In genomic region chr3:4664412-4664811, GRCh38 we compare ENCODE assay signal across 17 cellular contexts.
A peak's percentile ranks its signal among the peaks of the same experiment; 100 is the strongest.
DNase-seq lines count a peak whose midpoint lies in the region; ATAC-seq, FAIRE-seq and TF ChIP-seq lines count a peak whose summit lies in the region.
"Had no signal": no experiment of that assay in that cellular context is flagged by ENCODE, and none has a peak within 500 bp of the region (broad histone marks: within the 10 kb centered on the region; RNA-seq: fewer than 3 reads in every experiment).

No MANE protein-coding gene starts in this region.

- FAIRE-seq in endothelial cell of umbilical vein (lab: Jason Lieb, UNC): no peak
- FAIRE-seq: D721Med had no signal

- H3K79me2 ChIP-seq in endothelial cell of umbilical vein (ENCODE audit: control insufficient read depth, insufficient read depth, low read length): no peaks in the 10 kb centered on the region

- H3K4me1 ChIP-seq in endothelial cell of umbilical vein (ENCODE audit: control insufficient read depth, extremely low read depth, insufficient read depth, low read length) (no peaks in the 10 kb centered on the region), gastroesophageal sphincter (peaks cover 0 to 14% (median 0%) of the 10 kb centered on the region in 3 donors)

- peak overlapping the region; percentile 13 for H3K27ac Mint-ChIP-seq in nephron progenitor cell
- H3K27ac Mint-ChIP-seq: CD14-positive monocyte; CD8-positive, alpha-beta T cell; GM23338 had no signal

- BruUV-seq in endothelial cell of umbilical vein (replicated peaks; lab: Mats Ljungman, UMichigan): no TSS peak

- no peaks in the 10 kb centered on the region for H3K4me1 Mint-ChIP-seq in nephron progenitor cell
- H3K4me1 Mint-ChIP-seq: GM23338 had no signal

- TF ChIP-seq POLR2A in endothelial cell of umbilical vein (IDR thresholded peaks at IDR 0.05; ENCODE audit: low read depth, low read length): no peak
- TF ChIP-seq POLR2A in gastroesophageal sphincter (IDR thresholded peaks at IDR 0.05): no peak

- DNase-seq in DMS 273 (lab: John Stamatoyannopoulos, UW; ENCODE audit: unreplicated experiment): peak; percentile 2
- no peak for DNase-seq in DMS 273 treated with DMSO at 0.1 percent for 48 hours (lab: John Stamatoyannopoulos, UW)
- DNase-seq in LHCN-M2 (ENCODE audit: low read depth): peak; percentile 34
- peak; percentile 9 for DNase-seq in endothelial cell of umbilical vein (ENCODE audit: low read depth, low spot score)
- DNase-seq in nephron progenitor cell: no peak
- no peak for DNase-seq in GM20000 (ENCODE audit: low spot score)
- DNase-seq: CD8-positive, alpha-beta T cell; COR-L47; DMS53; GF-D8; H7 had no signal

- intact Hi-C loops in endothelial cell of umbilical vein (cut with micrococcal nuclease): no loop called here

- H3K4me3 ChIP-seq in endothelial cell of umbilical vein (replicated peaks in 1 of 3; ENCODE audit: insufficient read depth in 1 of 3, low read depth in 1 of 3, low read length in 3 of 3) (no peak overlapping the region), gastroesophageal sphincter (no peak overlapping the region)
- H3K4me3 ChIP-seq: GM23338 had no signal

- no peaks in the 10 kb centered on the region for H3K9me1 ChIP-seq in endothelial cell of umbilical vein (replicated peaks; ENCODE audit: control insufficient read depth, extremely low read depth, insufficient read depth, low read length)

- dilution Hi-C loops in endothelial cell of umbilical vein (cut with MboI; ENCODE audit: extremely low pct_ligation_motif_present, low sequenced_read_pairs): no loop called here

- no peaks in the 10 kb centered on the region for H3K9me3 ChIP-seq in endothelial cell of umbilical vein (replicated peaks; ENCODE audit: control insufficient read depth, insufficient read depth, low read length)
- H3K9me3 ChIP-seq in gastroesophageal sphincter: no peaks in the 10 kb centered on the region

- no peak overlapping the region for H3K4me2 ChIP-seq in endothelial cell of umbilical vein (ENCODE audit: insufficient read depth, low read length)
- H3K4me2 ChIP-seq: GM23338 had no signal

- CTCF ChIA-PET in endothelial cell of umbilical vein (lab: Charles Lee): interaction anchor here (1.3 to 1.6 kb wide), 2 partner anchors 47 to 393 kb away, joined by 3 to 7 read pairs; no protein-coding TSS in a partner anchor

- ATAC-seq in HG03175 (IDR thresholded peaks at IDR 0.05; ENCODE audit: unreplicated experiment) (no peak), gastroesophageal sphincter (no peak)
- ATAC-seq: CD8-positive, alpha-beta T cell; GM23338 had no signal

- WGBS in gastroesophageal sphincter (ENCODE audit: low coverage in 1 of 2), 2 donors: 71 to 87% methylated on average over 1 to 2 of the region's 2 CpGs

- H4K20me1 ChIP-seq in endothelial cell of umbilical vein (replicated peaks; ENCODE audit: control insufficient read depth, extremely low read depth, insufficient read depth, low read length): no peaks in the 10 kb centered on the region

- H3K27me3 ChIP-seq in endothelial cell of umbilical vein (ENCODE audit: control insufficient read depth in 2 of 2, insufficient read depth in 2 of 2, low read length in 2 of 2) (no peaks in the 10 kb centered on the region), gastroesophageal sphincter (no peaks in the 10 kb centered on the region)

- H3K36me3 Mint-ChIP-seq in nephron progenitor cell (ENCODE audit: low read depth): peaks cover 84% of the 10 kb centered on the region

- no peaks in the 10 kb centered on the region for H3K27me3 Mint-ChIP-seq in nephron progenitor cell (ENCODE audit: low read depth, poor library complexity)

- no peak overlapping the region for H3K9ac ChIP-seq in endothelial cell of umbilical vein (replicated peaks; ENCODE audit: extremely low read depth, insufficient read depth, low read length)

- H2AFZ ChIP-seq in endothelial cell of umbilical vein (ENCODE audit: low read depth, low read length): no peak overlapping the region
- H2AFZ ChIP-seq: GM23338 had no signal

- H3K36me3 ChIP-seq in endothelial cell of umbilical vein (ENCODE audit: control insufficient read depth in 2 of 2, extremely low read depth in 1 of 2, insufficient read depth in 2 of 2, low read length in 2 of 2): no peaks in the 10 kb centered on the region
- H3K36me3 ChIP-seq in gastroesophageal sphincter: peaks cover 5 to 92% of the 10 kb centered on the region in 2 donors

- no peak for TF ChIP-seq EP300 in gastroesophageal sphincter (IDR thresholded peaks at IDR 0.05)

- H3K9me3 Mint-ChIP-seq in nephron progenitor cell: no peaks in the 10 kb centered on the region
- H3K9me3 Mint-ChIP-seq: CD14-positive monocyte; CD8-positive, alpha-beta T cell; GM23338 had no signal

- no peak for TF ChIP-seq CTCF in endothelial cell of umbilical vein (IDR thresholded peaks at IDR 0.05; ENCODE audit: extremely low read depth in 1 of 2, insufficient read depth in 1 of 2, low read depth in 1 of 2, low read length in 2 of 2)
- TF ChIP-seq CTCF in nephron progenitor cell (IDR thresholded peaks at IDR 0.05): no peak
- TF ChIP-seq CTCF in gastroesophageal sphincter (IDR thresholded peaks at IDR 0.05): no peak
- TF ChIP-seq CTCF in GM20000 (IDR thresholded peaks at IDR 0.05; ENCODE audit: extremely low read depth, missing control alignments): no peak

- no peak overlapping the region for H3K4me3 Mint-ChIP-seq in nephron progenitor cell
- H3K4me3 Mint-ChIP-seq: CD14-positive monocyte; CD8-positive, alpha-beta T cell; GM23338 had no signal

- H3K27ac ChIP-seq in endothelial cell of umbilical vein (ENCODE audit: insufficient read depth, low read depth, low read length): no peak overlapping the region
- H3K27ac ChIP-seq in gastroesophageal sphincter: peak overlapping the region in 1 of 4 donors; percentile 41
- H3K27ac ChIP-seq: 22Rv1 had no signal

- POLR2A ChIA-PET in endothelial cell of umbilical vein (lab: Charles Lee): no interaction called here

TF ChIP-seq in endothelial cell of umbilical vein, 7 proteins besides CTCF, POLR2A, EP300 and RAD21:
- no peak for TF ChIP-seq GATA2 (IDR thresholded peaks at IDR 0.05; ENCODE audit: insufficient read depth, insufficient read length, low read depth, low read length)
- no peak for TF ChIP-seq EZH2 (IDR thresholded peaks at IDR 0.05; ENCODE audit: borderline replicate concordance, low read depth, low read length, severe bottlenecking)
- TF ChIP-seq POLR2AphosphoS5 (IDR thresholded peaks at IDR 0.05; ENCODE audit: insufficient read depth, low read depth, low read length): no peak
- no peak for TF ChIP-seq JUN (IDR thresholded peaks at IDR 0.05; ENCODE audit: borderline replicate concordance, insufficient read depth, insufficient read length, low read depth)
- TF ChIP-seq MYC (IDR thresholded peaks at IDR 0.05; ENCODE audit: low read depth, low read length): no peak
- TF ChIP-seq MAX (IDR thresholded peaks at IDR 0.05; ENCODE audit: insufficient read depth, insufficient read length): no peak
- TF ChIP-seq FOS (IDR thresholded peaks at IDR 0.05; ENCODE audit: borderline replicate concordance, insufficient read depth, low read length): no peak

Comparison
In these comparisons a context has a peak if more than half of its experiments do, and no peak if none do; other contexts are left out.
1. DNase-seq: peak in DMS 273 (single experiment), LHCN-M2 (single experiment) and endothelial cell of umbilical vein (single experiment); none in DMS 273 treated with DMSO at 0.1 percent for 48 hours (single experiment), nephron progenitor cell (single experiment) and GM20000 (single experiment).